Comparison of ENCODE assay signal across 11 cellular contexts in genomic region chr16:68401871-68402747, GRCh38. TPM values are rescaled to one million over a fixed set of nuclear protein-coding genes. Genes with fewer than 3 reads are reported as not detected.
DNase-seq lines count a peak whose midpoint lies in the region; ATAC-seq and TF ChIP-seq lines count a peak whose summit lies in the region.
"Had no signal": no experiment of that assay in that cellular context is flagged by ENCODE, and none has a peak within 500 bp of the region (broad histone marks: within the 10 kb centered on the region; RNA-seq: fewer than 3 reads in every experiment).

No MANE protein-coding gene starts in this region.

- CTCF ChIA-PET in activated CD4-positive, alpha-beta T cell treated with anti-CD3 and anti-CD28 coated beads, Interleukin-2, amount 10 ng/mL, durations not matched to agents 7 days and 5 days (lab: Charles Lee), result interaction anchor here (1.7 kb wide), 1 partner anchor 30 kb away, joined by 4 read pairs; no protein-coding TSS in a partner anchor

- H3K9me3 Mint-ChIP-seq in activated CD4-positive, alpha-beta T cell treated with anti-CD3 and anti-CD28 coated beads, Interleukin-2, amount 10 ng/mL, durations not matched to agents 7 days and 5 days, result no peaks in the 10 kb centered on the region
- H3K9me3 Mint-ChIP-seq in central memory CD8-positive, alpha-beta T cell, result no peaks in the 10 kb centered on the region
- H3K9me3 Mint-ChIP-seq in mesothelial cell of epicardium, result no peaks in the 10 kb centered on the region

- no peak overlapping the region for H3K9ac ChIP-seq in skeletal muscle satellite cell (ENCODE audit: low read depth, low read length)

- DNase-seq in activated CD4-positive, alpha-beta T cell treated with anti-CD3 and anti-CD28 coated beads for 48 hours, result peak; percentile 28
- DNase-seq in activated CD4-positive, alpha-beta T cell treated with anti-CD3 and anti-CD28 coated beads, Interleukin-2, amount 10 ng/mL, durations not matched to agents 7 days and 5 days, result no peak
- DNase-seq in MV-4-11 (lab: John Stamatoyannopoulos, UW) (peak; percentile 87), mesothelial cell of epicardium (ENCODE audit: low spot score in 2 of 2, unreplicated experiment in 2 of 2) (no peak), NCI-H1417 treated with DMSO at 0.1 percent for 48 hours (lab: John Stamatoyannopoulos, UW) (no peak), GM19238 (ENCODE audit: insufficient read length, low spot score) (no peak)
- no peak for DNase-seq in central memory CD8-positive, alpha-beta T cell (ENCODE audit: low spot score in 2 of 2)
- DNase-seq: NCI-H69, psoas muscle had no signal

- peaks cover 8% of the 10 kb centered on the region for H3K27me3 ChIP-seq in skeletal muscle satellite cell (ENCODE audit: control insufficient read depth, insufficient read depth, low read length)

- peak overlapping the region; percentile 1 for H3K4me2 ChIP-seq in skeletal muscle satellite cell (ENCODE audit: low read length)
- H3K4me2 ChIP-seq: A549 had no signal

- ATAC-seq in central memory CD8-positive, alpha-beta T cell (replicated peaks; ENCODE audit: extremely low read depth, poor library complexity, severe bottlenecking), result no peak
- ATAC-seq: psoas muscle had no signal

- H3K9me3 ChIP-seq in skeletal muscle satellite cell (replicated peaks; ENCODE audit: low read length), result no peaks in the 10 kb centered on the region
- H3K9me3 ChIP-seq: A549, psoas muscle had no signal

- H3K36me3 ChIP-seq in skeletal muscle satellite cell (ENCODE audit: insufficient read depth, low read length), result no peaks in the 10 kb centered on the region

- H3K36me3 Mint-ChIP-seq in activated CD4-positive, alpha-beta T cell treated with anti-CD3 and anti-CD28 coated beads, Interleukin-2, amount 10 ng/mL, durations not matched to agents 7 days and 5 days (ENCODE audit: low read depth), result no peaks in the 10 kb centered on the region
- peaks cover 2% of the 10 kb centered on the region for H3K36me3 Mint-ChIP-seq in central memory CD8-positive, alpha-beta T cell (ENCODE audit: insufficient read depth)
- no peaks in the 10 kb centered on the region for H3K36me3 Mint-ChIP-seq in mesothelial cell of epicardium

- peaks cover 11% of the 10 kb centered on the region for H3K27me3 Mint-ChIP-seq in activated CD4-positive, alpha-beta T cell treated with anti-CD3 and anti-CD28 coated beads, Interleukin-2, amount 10 ng/mL, durations not matched to agents 7 days and 5 days
- peaks cover 9% of the 10 kb centered on the region for H3K27me3 Mint-ChIP-seq in central memory CD8-positive, alpha-beta T cell
- H3K27me3 Mint-ChIP-seq in mesothelial cell of epicardium (ENCODE audit: low read depth), result peaks cover 4% of the 10 kb centered on the region

- H3K4me3 Mint-ChIP-seq in activated CD4-positive, alpha-beta T cell treated with anti-CD3 and anti-CD28 coated beads, Interleukin-2, amount 10 ng/mL, durations not matched to agents 7 days and 5 days, result no peak overlapping the region
- H3K4me3 Mint-ChIP-seq in central memory CD8-positive, alpha-beta T cell, result no peak overlapping the region
- no peak overlapping the region for H3K4me3 Mint-ChIP-seq in mesothelial cell of epicardium

- POLR2A ChIA-PET in activated CD4-positive, alpha-beta T cell treated with anti-CD3 and anti-CD28 coated beads, Interleukin-2, amount 10 ng/mL, durations not matched to agents 7 days and 5 days (lab: Charles Lee), result no interaction called here

- no peak overlapping the region for H3K27ac Mint-ChIP-seq in activated CD4-positive, alpha-beta T cell treated with anti-CD3 and anti-CD28 coated beads, Interleukin-2, amount 10 ng/mL, durations not matched to agents 7 days and 5 days
- H3K27ac Mint-ChIP-seq in central memory CD8-positive, alpha-beta T cell (ENCODE audit: low read depth), result peak overlapping the region; percentile 12
- H3K27ac Mint-ChIP-seq in mesothelial cell of epicardium, result no peak overlapping the region

- no peak for TF ChIP-seq CTCF in mesothelial cell of epicardium (IDR thresholded peaks at IDR 0.05; ENCODE audit: unreplicated experiment)

- peaks cover 24% of the 10 kb centered on the region for H3K4me1 ChIP-seq in skeletal muscle satellite cell (ENCODE audit: control insufficient read depth, insufficient read depth, low read length)
- H3K4me1 ChIP-seq: psoas muscle had no signal

- H3K4me3 ChIP-seq in skeletal muscle satellite cell (ENCODE audit: low read length), result no peak overlapping the region
- H3K4me3 ChIP-seq: A549, psoas muscle had no signal

- H3K4me1 Mint-ChIP-seq in activated CD4-positive, alpha-beta T cell treated with anti-CD3 and anti-CD28 coated beads, Interleukin-2, amount 10 ng/mL, durations not matched to agents 7 days and 5 days, result peaks cover 21% of the 10 kb centered on the region
- H3K4me1 Mint-ChIP-seq in central memory CD8-positive, alpha-beta T cell, result peaks cover 7% of the 10 kb centered on the region
- H3K4me1 Mint-ChIP-seq in mesothelial cell of epicardium, result peaks cover 10% of the 10 kb centered on the region

RNA-seq across cellular contexts. Expression of gene SMPD3, which starts 46.2 kb away (rescaled TPM):
- total RNA-seq in activated CD4-positive, alpha-beta T cell treated with anti-CD3 and anti-CD28 coated beads, Interleukin-2, amount 10 ng/mL, durations not matched to agents 7 days and 5 days, result 1 to 10 TPM; 4.1 to 4.6 TPM
- total RNA-seq in skeletal muscle satellite cell (2012; rRNA removed), result not detected in 2 replicates
- total RNA-seq in mesothelial cell of epicardium, result 0.14 to 0.20 TPM (median 0.18 TPM) in 3 replicates

Comparison
In these comparisons a context has a peak if more than half of its experiments do, and no peak if none do; other contexts are left out.
1. DNase-seq: peak in activated CD4-positive, alpha-beta T cell treated with anti-CD3 and anti-CD28 coated beads for 48 hours (single experiment) and MV-4-11 (single experiment); none in activated CD4-positive, alpha-beta T cell treated with anti-CD3 and anti-CD28 coated beads, Interleukin-2, amount 10 ng/mL, durations not matched to agents 7 days and 5 days (single experiment), central memory CD8-positive, alpha-beta T cell (0 of 2), mesothelial cell of epicardium (0 of 2), NCI-H1417 treated with DMSO at 0.1 percent for 48 hours (single experiment) and GM19238 (single experiment).